In genomic region chr3:139343895-139344856, GRCh38 we compare ENCODE assay signal across 8 cellular contexts.
A peak's percentile ranks its signal among the peaks of the same experiment; 100 is the strongest.
DNase-seq lines count a peak whose midpoint lies in the region; ATAC-seq, FAIRE-seq and TF ChIP-seq lines count a peak whose summit lies in the region.

MRPS22 (plus strand) TSS chr3:139344020; CDS start chr3:139344027, 7 bp downstream.

- peaks cover 9% of the 10 kb centered on the region for H3K9me3 Mint-ChIP-seq in nephron progenitor cell
- peaks cover 6 to 8% of the 10 kb centered on the region in 2 donors for H3K9me3 Mint-ChIP-seq in stimulated activated naive CD8-positive, alpha-beta T cell treated with anti-CD3 and anti-CD28 coated beads, Interleukin-15, amount 100 ng/mL, for 72 hours

- peaks cover 4% of the 10 kb centered on the region for H4K20me1 ChIP-seq in Loucy (ENCODE audit: insufficient read depth, low read length, poor library complexity, severe bottlenecking)

- H3K27ac Mint-ChIP-seq in nephron progenitor cell: no peak within 1 kb of the TSS
- H3K27ac Mint-ChIP-seq in stimulated activated naive CD8-positive, alpha-beta T cell treated with anti-CD3 and anti-CD28 coated beads, Interleukin-15, amount 100 ng/mL, for 72 hours: peak within 1 kb of the TSS; percentile 48 to 84

- peak within 1 kb of the TSS; percentile 85 for H3K4me3 ChIP-seq in Loucy (ENCODE audit: low read length, poor library complexity, severe bottlenecking)

- H3K27me3 Mint-ChIP-seq in nephron progenitor cell (ENCODE audit: low read depth, poor library complexity): peaks cover 39% of the 10 kb centered on the region
- H3K27me3 Mint-ChIP-seq in stimulated activated naive CD8-positive, alpha-beta T cell treated with anti-CD3 and anti-CD28 coated beads, Interleukin-15, amount 100 ng/mL, for 72 hours: no peaks in the 10 kb centered on the region

- TF ChIP-seq CTCF in Loucy (conservative IDR thresholded peaks at IDR 0.05; ENCODE audit: low read length) (no peak), nephron progenitor cell (IDR thresholded peaks at IDR 0.05) (no peak)

- peak; percentile 27 for FAIRE-seq in H54 (lab: Jason Lieb, UNC)

- H3K4me3 Mint-ChIP-seq in nephron progenitor cell: peak within 1 kb of the TSS; percentile 69
- H3K4me3 Mint-ChIP-seq in stimulated activated naive CD8-positive, alpha-beta T cell treated with anti-CD3 and anti-CD28 coated beads, Interleukin-15, amount 100 ng/mL, for 72 hours: peak within 1 kb of the TSS in 1 of 2 donors; percentile 43

- DNase-seq in EL (peak; percentile 89), H54 (ENCODE audit: insufficient read length, low spot score) (peak; percentile 67), fibroblast of the conjunctiva (ENCODE audit: low read depth) (peak; percentile 79), nephron progenitor cell (peak; percentile 62)
- DNase-seq in activated T-helper 9 cell treated with anti-CD3 and anti-CD28 coated beads, Interleukin-2, amount 50 U/mL, for 16 hours (ENCODE audit: low read depth): peak; percentile 71
- peak; percentile 75 to 85 for DNase-seq in stimulated activated naive CD8-positive, alpha-beta T cell treated with anti-CD3 and anti-CD28 coated beads, Interleukin-15, amount 100 ng/mL, for 72 hours

- no peak; the same call in 1 of the 2 replicates for TF ChIP-seq POLR2A in H54 (IDR thresholded peaks at IDR 0.05; ENCODE audit: low read depth, low read length)
- TF ChIP-seq POLR2A in Raji (IDR thresholded peaks at IDR 0.05; ENCODE audit: insufficient read depth, low read depth, low read length): peak; percentile 79

- no peaks in the 10 kb centered on the region for H3K9me3 ChIP-seq in Loucy (ENCODE audit: insufficient read depth, low read depth, low read length)

- H2AFZ ChIP-seq in Loucy (ENCODE audit: low read length): peak within 1 kb of the TSS; percentile 94

- H3K9me2 ChIP-seq in Loucy (replicated peaks; ENCODE audit: low read depth, low read length): no peaks in the 10 kb centered on the region

- peak within 1 kb of the TSS; percentile 79 for H3K9ac ChIP-seq in Loucy (ENCODE audit: low read depth, low read length, poor library complexity, severe bottlenecking)

- H3K4me2 ChIP-seq in Loucy (ENCODE audit: low read depth, low read length, poor library complexity, severe bottlenecking): peak within 1 kb of the TSS; percentile 97

- peaks cover 12% of the 10 kb centered on the region; the same call in 1 of the 2 replicates for H3K36me3 ChIP-seq in Loucy (ENCODE audit: insufficient read depth, low read length)

- peaks cover 5% of the 10 kb centered on the region for H3K4me1 Mint-ChIP-seq in nephron progenitor cell
- H3K4me1 Mint-ChIP-seq in stimulated activated naive CD8-positive, alpha-beta T cell treated with anti-CD3 and anti-CD28 coated beads, Interleukin-15, amount 100 ng/mL, for 72 hours: peaks cover 11% of the 10 kb centered on the region

- no peaks in the 10 kb centered on the region for H3K27me3 ChIP-seq in Loucy (ENCODE audit: insufficient read depth, low read length, poor library complexity, severe bottlenecking)

- no peaks in the 10 kb centered on the region for H3F3A ChIP-seq in Loucy (ENCODE audit: low read depth)

- H3K4me1 ChIP-seq in Loucy (ENCODE audit: insufficient read depth, low read length, poor library complexity, severe bottlenecking): peaks cover 42% of the 10 kb centered on the region

- H3K36me3 Mint-ChIP-seq in nephron progenitor cell (ENCODE audit: low read depth): peaks cover 13% of the 10 kb centered on the region

- peaks cover 43% of the 10 kb centered on the region for H3K79me2 ChIP-seq in Loucy (ENCODE audit: insufficient read depth, low read length)

- ATAC-seq in stimulated activated naive CD8-positive, alpha-beta T cell treated with anti-CD3 and anti-CD28 coated beads, Interleukin-15, amount 100 ng/mL, for 72 hours: peak; percentile 95

Comparison
In these comparisons a context has a peak if more than half of its experiments do, and no peak if none do; other contexts are left out.
1. Peak in every context shown above with its lines: DNase-seq, ATAC-seq and H3K4me3 ChIP-seq.